Comparison of ENCODE assay signal across 14 cellular contexts in genomic region chr6:87484491-87484890, GRCh38.
"Had no signal": no experiment of that assay in that cellular context is flagged by ENCODE, and none has a peak within 500 bp of the region (broad histone marks: within the 10 kb centered on the region; RNA-seq: fewer than 3 reads in every experiment).

No MANE protein-coding gene starts in this region.

- ATAC-seq: lower lobe of right lung, T-cell had no signal

- H3K27me3 Mint-ChIP-seq: activated CD4-positive, alpha-beta memory T cell treated with anti-CD3 and anti-CD28 coated beads, Interleukin-2, amount 10 ng/mL, durations not matched to agents 7 days and 5 days; progenitor cell of endocrine pancreas; T-cell had no signal

- H3K4me3 Mint-ChIP-seq: activated CD4-positive, alpha-beta memory T cell treated with anti-CD3 and anti-CD28 coated beads, Interleukin-2, amount 10 ng/mL, durations not matched to agents 7 days and 5 days; activated T-cell treated with anti-CD3 and anti-CD28 coated beads, Interleukin-2, amount 50 U/mL, for 72 hours; mesothelial cell of epicardium; T-cell had no signal

- H3K4me3 ChIP-seq: cardiac muscle cell, lower lobe of right lung, right atrium auricular region, upper lobe of left lung had no signal

- H3K27me3 ChIP-seq: cardiac muscle cell, right atrium auricular region, upper lobe of left lung had no signal

- H3K27ac Mint-ChIP-seq: activated CD4-positive, alpha-beta memory T cell treated with anti-CD3 and anti-CD28 coated beads, Interleukin-2, amount 10 ng/mL, durations not matched to agents 7 days and 5 days; activated T-cell treated with anti-CD3 and anti-CD28 coated beads, Interleukin-2, amount 50 U/mL, for 72 hours; mesothelial cell of epicardium; T-cell had no signal

- DNase-seq: activated CD8-positive, alpha-beta memory T cell treated with anti-CD3 and anti-CD28 coated beads, Interleukin-2, amount 50 U/mL, for 4 hours; activated gamma-delta T cell treated with Interleukin-2 at 50 U/mL for 16 hours; lower lobe of right lung; stimulated activated CD4-positive, alpha-beta T cell treated with anti-CD3 and anti-CD28 coated beads, Interleukin-4, amount 100 ng/mL, for 24 hours; stimulated activated naive CD4-positive, alpha-beta T cell treated with Interleukin-2 at 50 U/mL for 16 hours; upper lobe of left lung had no signal

- H3K4me1 ChIP-seq: right atrium auricular region had no signal

- H3K9me3 ChIP-seq: lower lobe of right lung, right atrium auricular region, upper lobe of left lung had no signal

- H3K36me3 ChIP-seq: cardiac muscle cell, lower lobe of right lung, right atrium auricular region had no signal

- H3K27ac ChIP-seq: cardiac muscle cell, lower lobe of right lung, right atrium auricular region, upper lobe of left lung, VCaP had no signal

- H3K9me3 Mint-ChIP-seq: activated CD4-positive, alpha-beta memory T cell treated with anti-CD3 and anti-CD28 coated beads, Interleukin-2, amount 10 ng/mL, durations not matched to agents 7 days and 5 days; activated T-cell treated with anti-CD3 and anti-CD28 coated beads, Interleukin-2, amount 50 U/mL, for 72 hours; T-cell had no signal
